Comparison of ENCODE assay signal across 9 cellular contexts in genomic region chr18:5879479-5879882, GRCh38. TPM values are rescaled to one million over a fixed set of nuclear protein-coding genes. Genes with fewer than 3 reads are reported as not detected.
A peak's percentile ranks its signal among the peaks of the same experiment; 100 is the strongest.
DNase-seq lines count a peak whose midpoint lies in the region; TF ChIP-seq lines count a peak whose summit lies in the region.
"Had no signal": no experiment of that assay in that cellular context is flagged by ENCODE, and none has a peak within 500 bp of the region (broad histone marks: within the 10 kb centered on the region; RNA-seq: fewer than 3 reads in every experiment).

No MANE protein-coding gene starts in this region.

- H3K4me3 Mint-ChIP-seq in neural progenitor cell: no peak overlapping the region
- H3K4me3 Mint-ChIP-seq: activated naive CD8-positive, alpha-beta T cell had no signal

- no peaks in the 10 kb centered on the region for H3K27me3 ChIP-seq in neural progenitor cell

- no peaks in the 10 kb centered on the region for H3K4me1 ChIP-seq in neural progenitor cell

- H3K27ac ChIP-seq in neural progenitor cell: no peak overlapping the region

- no peaks in the 10 kb centered on the region for H3K9me3 ChIP-seq in neural progenitor cell (ENCODE audit: low read depth)

- H3F3A ChIP-seq in neural progenitor cell (ENCODE audit: low read depth): no peaks in the 10 kb centered on the region

- no peak overlapping the region for H3K27ac Mint-ChIP-seq in neural progenitor cell
- H3K27ac Mint-ChIP-seq: activated naive CD8-positive, alpha-beta T cell had no signal

- H3K79me2 ChIP-seq in neural progenitor cell (ENCODE audit: low read depth): no peaks in the 10 kb centered on the region

- no peak overlapping the region for H3K4me3 ChIP-seq in neural progenitor cell

- no peak overlapping the region for H3K9ac ChIP-seq in neural progenitor cell

- no peaks in the 10 kb centered on the region for H4K20me1 ChIP-seq in neural progenitor cell (ENCODE audit: low read depth)

- DNase-seq in NCI-H82 (lab: John Stamatoyannopoulos, UW): peak; percentile 24
- DNase-seq in NCI-H82 treated with DMSO at 0.1 percent for 48 hours (lab: John Stamatoyannopoulos, UW; ENCODE audit: unreplicated experiment): no peak
- peak; percentile 19 for DNase-seq in NCI-H345 treated with DMSO at 0.1 percent for 48 hours (lab: John Stamatoyannopoulos, UW; ENCODE audit: unreplicated experiment)
- DNase-seq in dedifferentiated amniotic fluid mesenchymal stem cell (ENCODE audit: extremely low spot score): peak; percentile 64
- DNase-seq in neural progenitor cell (ENCODE audit: low spot score): peak; percentile 31
- no peak for DNase-seq in activated naive CD4-positive, alpha-beta T cell treated with anti-CD3 and anti-CD28 coated beads, Interleukin-2, amount 50 U/mL, for 16 hours
- DNase-seq in retina: no peak
- DNase-seq in stimulated activated CD4-positive, alpha-beta T cell treated with anti-CD3 and anti-CD28 coated beads, Interleukin-4, amount 100 ng/mL, for 24 hours: no peak

- H3K36me3 ChIP-seq in neural progenitor cell: no peaks in the 10 kb centered on the region

- TF ChIP-seq CTCF in neural progenitor cell (IDR thresholded peaks at IDR 0.05): peak; percentile 86

- no peak overlapping the region for H3K4me2 ChIP-seq in neural progenitor cell

- no peaks in the 10 kb centered on the region for H3K4me1 Mint-ChIP-seq in neural progenitor cell

- H3K27me3 Mint-ChIP-seq in neural progenitor cell (ENCODE audit: insufficient read depth, low read depth): no peaks in the 10 kb centered on the region

- H2AFZ ChIP-seq in neural progenitor cell (replicated peaks): no peak overlapping the region

- no peaks in the 10 kb centered on the region for H3K9me3 Mint-ChIP-seq in neural progenitor cell

- no peaks in the 10 kb centered on the region for H3K36me3 Mint-ChIP-seq in neural progenitor cell
- H3K36me3 Mint-ChIP-seq: activated naive CD8-positive, alpha-beta T cell had no signal

RNA-seq across cellular contexts. Expression of gene TMEM200C, which starts 15.8 kb away (rescaled TPM):
- total RNA-seq in neural progenitor cell (ENCODE audit: low replicate concordance): 1.4 and 7.5 TPM in 2 replicates

Comparison
In these comparisons a context has a peak if more than half of its experiments do, and no peak if none do; other contexts are left out.
1. DNase-seq: peak in NCI-H82 (single experiment), NCI-H345 treated with DMSO at 0.1 percent for 48 hours (single experiment), dedifferentiated amniotic fluid mesenchymal stem cell (single experiment) and neural progenitor cell (single experiment); none in NCI-H82 treated with DMSO at 0.1 percent for 48 hours (single experiment), activated naive CD4-positive, alpha-beta T cell treated with anti-CD3 and anti-CD28 coated beads, Interleukin-2, amount 50 U/mL, for 16 hours (single experiment), retina (single experiment) and stimulated activated CD4-positive, alpha-beta T cell treated with anti-CD3 and anti-CD28 coated beads, Interleukin-4, amount 100 ng/mL, for 24 hours (single experiment).